ENCODE assay signal across 24 cellular contexts in the genomic region with DNA sequence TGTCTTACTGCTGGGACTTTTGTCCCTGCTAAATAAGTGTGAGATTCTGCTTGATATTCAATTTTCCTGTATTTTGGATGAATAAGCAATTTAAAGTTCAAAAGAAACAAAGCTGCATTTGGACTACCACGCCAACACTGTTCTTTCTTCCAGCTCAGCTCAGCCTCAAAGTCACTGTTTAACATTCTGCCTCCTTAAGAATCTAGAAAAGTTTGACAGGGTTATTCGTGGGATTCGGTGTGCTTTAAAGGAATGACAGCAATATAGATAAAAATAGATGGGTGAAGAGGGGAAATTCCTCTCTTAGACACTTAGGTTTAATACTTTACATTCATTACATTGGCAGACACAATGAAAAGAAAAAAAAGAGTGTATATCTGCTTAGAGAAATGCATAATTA.
DNase-seq lines count a peak whose midpoint lies in the region; ATAC-seq and TF ChIP-seq lines count a peak whose summit lies in the region.
"Had no signal": no experiment of that assay in that cellular context is flagged by ENCODE, and none has a peak within 500 bp of the region (broad histone marks: within the 10 kb centered on the region; RNA-seq: fewer than 3 reads in every experiment).

No MANE protein-coding gene starts in this region.

- no peaks in the 10 kb centered on the region; the same call in none of the 2 replicates for H3K9me1 ChIP-seq in IMR-90 (ENCODE audit: insufficient read depth, low read length)

- H3K79me1 ChIP-seq in IMR-90 (ENCODE audit: low read depth in 1 of 2, low read length in 2 of 2): peaks cover 20 to 66% of the 10 kb centered on the region in 2 experiments

- no peak overlapping the region for H3K9ac ChIP-seq in BLaER1
- H3K9ac ChIP-seq in IMR-90 (ENCODE audit: low read depth, low read length): no peak overlapping the region
- H3K9ac ChIP-seq in neural cell (ENCODE audit: low read length): no peak overlapping the region

- H3K4me3 Mint-ChIP-seq in brain: peak overlapping the region; percentile 68 to 94 (median 87)

- H2AFZ ChIP-seq in IMR-90 (replicated peaks; ENCODE audit: low read length, poor library complexity): no peak overlapping the region
- H2AFZ ChIP-seq in neural cell (ENCODE audit: low read depth, low read length): no peak overlapping the region

- no peak overlapping the region for H2BK20ac ChIP-seq in IMR-90 (ENCODE audit: low read depth, low read length)

- TSS peak; percentile 40 for BruUV-seq in IMR-90 (replicated peaks; lab: Mats Ljungman, UMichigan)

- no peak for TF ChIP-seq RAD21 in IMR-90 (IDR thresholded peaks at IDR 0.05; ENCODE audit: low read length)
- TF ChIP-seq RAD21 in neural cell (conservative IDR thresholded peaks at IDR 0.05): no peak

- ATAC-seq in IMR-90 (ENCODE audit: low read depth): no peak
- ATAC-seq in GM18520 (IDR thresholded peaks at IDR 0.05; ENCODE audit: unreplicated experiment): no peak
- ATAC-seq in GM19463 (IDR thresholded peaks at IDR 0.05; ENCODE audit: unreplicated experiment): no peak
- ATAC-seq: activated naive CD8-positive, alpha-beta T cell treated with anti-CD3 and anti-CD28 coated beads, Interleukin-2, amount 50 U/mL, for 24 hours; HepG2; psoas muscle; stimulated activated naive CD8-positive, alpha-beta T cell treated with anti-CD3 and anti-CD28 coated beads, Interleukin-15, amount 100 ng/mL, for 72 hours had no signal

- peaks cover 61% of the 10 kb centered on the region for H3K4me1 Mint-ChIP-seq in brain

- no peak overlapping the region for H2BK120ac ChIP-seq in IMR-90 (ENCODE audit: low read depth, low read length)

- no peak overlapping the region for H2AK9ac ChIP-seq in IMR-90 (replicated peaks; ENCODE audit: low read depth, low read length, poor library complexity)

- peaks cover 14% of the 10 kb centered on the region for H3K27me3 Mint-ChIP-seq in brain
- H3K27me3 Mint-ChIP-seq: activated naive CD8-positive, alpha-beta T cell treated with anti-CD3 and anti-CD28 coated beads, Interleukin-2, amount 50 U/mL, for 24 hours; naive B cell; stimulated activated naive CD8-positive, alpha-beta T cell treated with anti-CD3 and anti-CD28 coated beads, Interleukin-15, amount 100 ng/mL, for 72 hours had no signal

- H3K14ac ChIP-seq in IMR-90 (replicated peaks; ENCODE audit: low read depth, low read length): no peak overlapping the region

- H3K4me2 ChIP-seq in BLaER1: peak overlapping the region; percentile 90; the same call in 1 of the 2 replicates
- H3K4me2 ChIP-seq in IMR-90 (ENCODE audit: low read depth, low read length): no peak overlapping the region
- peak overlapping the region; percentile 22 for H3K4me2 ChIP-seq in neural cell (ENCODE audit: low read length)

- H2AK5ac ChIP-seq in IMR-90 (ENCODE audit: low read depth, low read length): no peak overlapping the region

- H3K9me3 ChIP-seq in BLaER1 (no peaks in the 10 kb centered on the region), IMR-90 (ENCODE audit: control insufficient read depth, insufficient read depth, low read length) (peaks cover 2% of the 10 kb centered on the region; the same call in 1 of the 2 replicates), neural cell (ENCODE audit: low read length) (no peaks in the 10 kb centered on the region)
- H3K9me3 ChIP-seq: Caco-2, upper lobe of left lung had no signal

- no peak overlapping the region for H3K27ac ChIP-seq in BLaER1
- no peak overlapping the region for H3K27ac ChIP-seq in IMR-90 (ENCODE audit: insufficient read depth, low read length)
- no peak overlapping the region for H3K27ac ChIP-seq in neural cell (ENCODE audit: low read length)
- H3K27ac ChIP-seq: psoas muscle, upper lobe of left lung had no signal

- H3F3A ChIP-seq in neural cell (ENCODE audit: insufficient read depth, low read length, poor library complexity, severe bottlenecking): peaks cover 8% of the 10 kb centered on the region

- peaks cover 6 to 11% (median 10%) of the 10 kb centered on the region in 5 experiments for H3K9me3 Mint-ChIP-seq in brain
- H3K9me3 Mint-ChIP-seq: activated naive CD8-positive, alpha-beta T cell treated with anti-CD3 and anti-CD28 coated beads, Interleukin-2, amount 50 U/mL, for 24 hours had no signal

- H3K27me3 ChIP-seq in BLaER1 (no peaks in the 10 kb centered on the region), IMR-90 (ENCODE audit: control insufficient read depth, insufficient read depth, low read length) (no peaks in the 10 kb centered on the region), neural cell (ENCODE audit: insufficient read depth, low read depth, low read length) (no peaks in the 10 kb centered on the region)
- H3K27me3 ChIP-seq: dorsolateral prefrontal cortex, upper lobe of left lung had no signal

- no peak for DNase-seq in IMR-90
- DNase-seq in UCSD-AML1 (lab: John Stamatoyannopoulos, UW; ENCODE audit: unreplicated experiment): no peak
- no peak for DNase-seq in NCI-H146 treated with DMSO at 0.1 percent for 48 hours (lab: John Stamatoyannopoulos, UW; ENCODE audit: unreplicated experiment)
- DNase-seq: activated CD4-positive, alpha-beta T cell treated with anti-CD3 and anti-CD28 coated beads for 1 hour; activated naive CD8-positive, alpha-beta T cell treated with anti-CD3 and anti-CD28 coated beads, Interleukin-2, amount 50 U/mL, for 24 hours; Caco-2; dorsolateral prefrontal cortex; kidney glomerular epithelial cell; mesenchymal stem cell; naive B cell; NCI-H1417; NCI-H2107; NCI-H510A; psoas muscle; stimulated activated CD4-positive, alpha-beta T cell treated with anti-CD3 and anti-CD28 coated beads, Interleukin-4, amount 100 ng/mL, for 24 hours; stimulated activated naive CD8-positive, alpha-beta T cell treated with anti-CD3 and anti-CD28 coated beads, Interleukin-15, amount 100 ng/mL, for 72 hours; SW 1271 had no signal

- H3K27ac Mint-ChIP-seq in brain: peak overlapping the region in 3 of 5 experiments; percentile 8 to 49 (median 17)
- H3K27ac Mint-ChIP-seq: activated naive CD8-positive, alpha-beta T cell treated with anti-CD3 and anti-CD28 coated beads, Interleukin-2, amount 50 U/mL, for 24 hours; naive B cell; stimulated activated naive CD8-positive, alpha-beta T cell treated with anti-CD3 and anti-CD28 coated beads, Interleukin-15, amount 100 ng/mL, for 72 hours had no signal

- no peak overlapping the region for H3K56ac ChIP-seq in IMR-90 (ENCODE audit: extremely low read depth, insufficient read depth, low read length)

- dilution Hi-C loops in IMR-90 (cut with HindIII; ENCODE audit: low sequenced_read_pairs, unreplicated experiment): no loop called here

- CTCF ChIA-PET in IMR-90 (lab: Yijun Ruan, JAX): interaction anchor here (0.9 kb wide), 1 partner anchor 9 kb away, joined by 3 read pairs; no protein-coding TSS in a partner anchor

- H3K9me2 ChIP-seq in neural cell (ENCODE audit: insufficient read depth, low read length): no peaks in the 10 kb centered on the region

- H3K36me3 ChIP-seq in BLaER1: peaks cover 18% of the 10 kb centered on the region; the same call in 1 of the 2 replicates
- H3K36me3 ChIP-seq in IMR-90 (ENCODE audit: control insufficient read depth, insufficient read depth, low read length): peaks cover 5% of the 10 kb centered on the region; the same call in 1 of the 2 replicates
- no peaks in the 10 kb centered on the region for H3K36me3 ChIP-seq in neural cell (ENCODE audit: insufficient read depth, low read length)
- H3K36me3 ChIP-seq: upper lobe of left lung had no signal

- intact Hi-C loops in IMR-90 (cut with micrococcal nuclease): loop anchor here (2.0 to 5.0 kb wide), 5 partner anchors 29 to 168 kb away; no protein-coding TSS in a partner anchor

- H4K5ac ChIP-seq in IMR-90 (ENCODE audit: low read depth, low read length): no peak overlapping the region

- TF ChIP-seq CTCF in IMR-90 (conservative IDR thresholded peaks at IDR 0.05; ENCODE audit: low read depth, low read length) (no peak), brain (conservative IDR thresholded peaks at IDR 0.05) (no peak), neural cell (IDR thresholded peaks at IDR 0.05; ENCODE audit: poor library complexity, severe bottlenecking) (no peak)

- peaks cover 28% of the 10 kb centered on the region for H4K20me1 ChIP-seq in BLaER1
- H4K20me1 ChIP-seq in IMR-90 (ENCODE audit: insufficient read depth, low read length): peaks cover 13% of the 10 kb centered on the region; the same call in 1 of the 2 replicates
- no peaks in the 10 kb centered on the region for H4K20me1 ChIP-seq in neural cell (ENCODE audit: insufficient read depth)

- no peak overlapping the region for H3K18ac ChIP-seq in IMR-90 (ENCODE audit: low read depth, low read length)

- H3K79me2 ChIP-seq in neural cell (replicated peaks; ENCODE audit: insufficient read depth, low read length): peaks cover 5% of the 10 kb centered on the region

- in situ Hi-C loops in IMR-90 (cut with MboI; ENCODE audit: low sequenced_read_pairs): loop anchor here (10.0 kb wide), 1 partner anchor 115 kb away; no protein-coding TSS in a partner anchor

- H2BK15ac ChIP-seq in IMR-90 (ENCODE audit: low read depth, low read length): no peak overlapping the region

- TF ChIP-seq POLR2A in IMR-90 (IDR thresholded peaks at IDR 0.05; ENCODE audit: low read depth, low read length): no peak

- H3K4me3 ChIP-seq in BLaER1 (no peak overlapping the region), IMR-90 (ENCODE audit: insufficient read depth, low read depth, low read length) (no peak overlapping the region), neural cell (ENCODE audit: low read length) (peak overlapping the region; percentile 85)
- H3K4me3 ChIP-seq: psoas muscle had no signal

- no peak for TF ChIP-seq EP300 in neural cell (conservative IDR thresholded peaks at IDR 0.05; ENCODE audit: poor library complexity, severe bottlenecking)

- H2BK5ac ChIP-seq in IMR-90 (ENCODE audit: low read depth, low read length, poor library complexity, severe bottlenecking): no peak overlapping the region

- H4K8ac ChIP-seq in IMR-90 (ENCODE audit: low read depth in 2 of 2, low read length in 2 of 2): no peak overlapping the region

- no peak overlapping the region for H3K4ac ChIP-seq in IMR-90 (ENCODE audit: low read depth, low read length)

- no peak overlapping the region; the same call in 1 of the 2 replicates for H3K23ac ChIP-seq in IMR-90 (ENCODE audit: low read depth, low read length)

- H4K91ac ChIP-seq in IMR-90 (ENCODE audit: insufficient read depth, low read depth, low read length): no peak overlapping the region

- POLR2A ChIA-PET in IMR-90 (lab: Charles Lee; ENCODE audit: unreplicated experiment): no interaction called here

- no peaks in the 10 kb centered on the region for H3K36me3 Mint-ChIP-seq in brain

- WGBS in IMR-90 (ENCODE audit: extremely low coverage in 2 of 2, insufficient read length in 1 of 2), 2 experiments: no CpG with 5 or more reads among the region's 3 CpGs

- peaks cover 24% of the 10 kb centered on the region for H3K4me1 ChIP-seq in BLaER1
- H3K4me1 ChIP-seq in IMR-90 (ENCODE audit: control insufficient read depth, insufficient read depth, low read length): no peaks in the 10 kb centered on the region; the same call in 1 of the 2 replicates

TF ChIP-seq in IMR-90, 13 proteins besides CTCF, POLR2A, EP300 and RAD21 (continues in another document):
- TF ChIP-seq CEBPB (IDR thresholded peaks at IDR 0.05; ENCODE audit: low read depth, low read length) (no peak), CHD1 (IDR thresholded peaks at IDR 0.05; ENCODE audit: low read depth, low read length) (no peak)

TF ChIP-seq in neural cell, 6 proteins besides CTCF, POLR2A, EP300 and RAD21 (continues in another document):
- TF ChIP-seq TAF1 (IDR thresholded peaks at IDR 0.05; ENCODE audit: low read depth) (no peak), MXI1 (conservative IDR thresholded peaks at IDR 0.05; ENCODE audit: poor library complexity, severe bottlenecking) (no peak)
